ENCODE assay signal across 8 cellular contexts in genomic region chr6:161434921-161435411, GRCh38.
DNase-seq lines count a peak whose midpoint lies in the region.

No MANE protein-coding gene starts in this region.

- H3K4me1 Mint-ChIP-seq in activated naive CD8-positive, alpha-beta T cell treated with anti-CD3 and anti-CD28 coated beads for 36 hours = no peaks in the 10 kb centered on the region
- H3K4me1 Mint-ChIP-seq in activated CD4-positive, alpha-beta T cell treated with anti-CD3 and anti-CD28 coated beads, Interleukin-2, amount 10 ng/mL, durations not matched to agents 7 days and 5 days = no peaks in the 10 kb centered on the region

- no peaks in the 10 kb centered on the region for H3K9me3 Mint-ChIP-seq in activated naive CD8-positive, alpha-beta T cell treated with anti-CD3 and anti-CD28 coated beads for 36 hours
- no peaks in the 10 kb centered on the region for H3K9me3 Mint-ChIP-seq in activated CD4-positive, alpha-beta T cell treated with anti-CD3 and anti-CD28 coated beads, Interleukin-2, amount 10 ng/mL, durations not matched to agents 7 days and 5 days

- no peak overlapping the region for H3K27ac Mint-ChIP-seq in activated naive CD8-positive, alpha-beta T cell treated with anti-CD3 and anti-CD28 coated beads for 36 hours
- H3K27ac Mint-ChIP-seq in activated CD4-positive, alpha-beta T cell treated with anti-CD3 and anti-CD28 coated beads, Interleukin-2, amount 10 ng/mL, durations not matched to agents 7 days and 5 days = no peak overlapping the region

- no peaks in the 10 kb centered on the region for H3K27me3 Mint-ChIP-seq in activated naive CD8-positive, alpha-beta T cell treated with anti-CD3 and anti-CD28 coated beads for 36 hours
- no peaks in the 10 kb centered on the region for H3K27me3 Mint-ChIP-seq in activated CD4-positive, alpha-beta T cell treated with anti-CD3 and anti-CD28 coated beads, Interleukin-2, amount 10 ng/mL, durations not matched to agents 7 days and 5 days

- DNase-seq in HK-2 (ENCODE audit: unreplicated experiment) (peak; percentile 35), caudate nucleus (lab: John Stamatoyannopoulos, UW) (peak in 3 of 61 donors; percentile 23 to 28 (median 27)), kidney tubule cell (ENCODE audit: low spot score) (peak; percentile 96), stromal cell of bone marrow (ENCODE audit: low read depth) (peak; percentile 80), D341Med (ENCODE audit: low spot score) (no peak)
- DNase-seq in activated naive CD8-positive, alpha-beta T cell treated with anti-CD3 and anti-CD28 coated beads for 36 hours = no peak
- DNase-seq in activated CD4-positive, alpha-beta T cell treated with anti-CD3 and anti-CD28 coated beads for 48 hours = no peak
- DNase-seq in activated CD4-positive, alpha-beta T cell treated with anti-CD3 and anti-CD28 coated beads, Interleukin-2, amount 10 ng/mL, durations not matched to agents 7 days and 5 days = no peak

- POLR2A ChIA-PET in activated CD4-positive, alpha-beta T cell treated with anti-CD3 and anti-CD28 coated beads, Interleukin-2, amount 10 ng/mL, durations not matched to agents 7 days and 5 days (lab: Charles Lee) = interaction anchor here (0.7 kb wide), 1 partner anchor 306 kb away, joined by 3 read pairs; no protein-coding TSS in a partner anchor

- H3K36me3 Mint-ChIP-seq in activated naive CD8-positive, alpha-beta T cell treated with anti-CD3 and anti-CD28 coated beads for 36 hours = no peaks in the 10 kb centered on the region
- no peaks in the 10 kb centered on the region for H3K36me3 Mint-ChIP-seq in activated CD4-positive, alpha-beta T cell treated with anti-CD3 and anti-CD28 coated beads, Interleukin-2, amount 10 ng/mL, durations not matched to agents 7 days and 5 days (ENCODE audit: low read depth)

- peak overlapping the region; percentile 62 for H3K27ac ChIP-seq in caudate nucleus (ENCODE audit: low read depth, low read length)

- no peak overlapping the region for H3K4me3 Mint-ChIP-seq in activated naive CD8-positive, alpha-beta T cell treated with anti-CD3 and anti-CD28 coated beads for 36 hours
- no peak overlapping the region for H3K4me3 Mint-ChIP-seq in activated CD4-positive, alpha-beta T cell treated with anti-CD3 and anti-CD28 coated beads, Interleukin-2, amount 10 ng/mL, durations not matched to agents 7 days and 5 days

- CTCF ChIA-PET in activated CD4-positive, alpha-beta T cell treated with anti-CD3 and anti-CD28 coated beads, Interleukin-2, amount 10 ng/mL, durations not matched to agents 7 days and 5 days (lab: Charles Lee) = no interaction called here

Comparison
In these comparisons a context has a peak if more than half of its experiments do, and no peak if none do; other contexts are left out.
1. DNase-seq: peak in HK-2 (single experiment), kidney tubule cell (single experiment) and stromal cell of bone marrow (single experiment); none in activated naive CD8-positive, alpha-beta T cell treated with anti-CD3 and anti-CD28 coated beads for 36 hours (single experiment), D341Med (single experiment), activated CD4-positive, alpha-beta T cell treated with anti-CD3 and anti-CD28 coated beads for 48 hours (single experiment) and activated CD4-positive, alpha-beta T cell treated with anti-CD3 and anti-CD28 coated beads, Interleukin-2, amount 10 ng/mL, durations not matched to agents 7 days and 5 days (single experiment).